Comparison of ENCODE assay signal across 8 cellular contexts in genomic region chr5:91189480-91190332, GRCh38.
DNase-seq lines count a peak whose midpoint lies in the region; ATAC-seq and TF ChIP-seq lines count a peak whose summit lies in the region.

No MANE protein-coding gene starts in this region.

- POLR2A ChIA-PET in PC-3 (lab: Charles Lee; ENCODE audit: unreplicated experiment), result no interaction called here

- H3K4me2 ChIP-seq in PC-3 (ENCODE audit: low read length), result 0 out of 2 replicates have a peak overlapping the region, but pooled peaks have one; percentile 8

- H3K79me2 ChIP-seq in PC-3 (ENCODE audit: low read length), result no peaks in the 10 kb centered on the region

- H3K4me1 Mint-ChIP-seq in endothelial cell (ENCODE audit: unreplicated experiment), result peaks cover 5% of the 10 kb centered on the region

- H3K27me3 ChIP-seq in PC-3 (ENCODE audit: low read length), result no peaks in the 10 kb centered on the region

- no peaks in the 10 kb centered on the region for H3K9me3 ChIP-seq in PC-3 (ENCODE audit: low read length)

- H3K36me3 ChIP-seq in PC-3 (ENCODE audit: low read depth, low read length), result no peaks in the 10 kb centered on the region

- no peak overlapping the region for H3K27ac Mint-ChIP-seq in endothelial cell (ENCODE audit: unreplicated experiment)

- H3K4me3 ChIP-seq in PC-3 (ENCODE audit: low read length) (no peak overlapping the region), skeletal muscle cell (ENCODE audit: low read depth, low read length) (no peak overlapping the region)

- no peaks in the 10 kb centered on the region for H4K20me1 ChIP-seq in PC-3 (ENCODE audit: low read length)

- peak; percentile 92 for ATAC-seq in GM18867 (IDR thresholded peaks at IDR 0.05; ENCODE audit: unreplicated experiment)
- no peak for ATAC-seq in PC-3
- ATAC-seq in Right ventricle myocardium superior (ENCODE audit: poor library complexity), result peak; percentile 71

- H2AFZ ChIP-seq in PC-3 (ENCODE audit: low read length), result no peak overlapping the region

- no peaks in the 10 kb centered on the region for H3K9me2 ChIP-seq in PC-3 (replicated peaks; ENCODE audit: low read length)

- H3K4me1 ChIP-seq in PC-3 (ENCODE audit: insufficient read depth, low read length), result peaks cover 14% of the 10 kb centered on the region; the same call in 1 of the 2 replicates

- DNase-seq in PC-3 (peak; percentile 10), Right ventricle myocardium superior (peak; percentile 42), skeletal muscle cell (ENCODE audit: low read depth) (peak; percentile 87), endothelial cell (ENCODE audit: low spot score) (no peak), activated gamma-delta T cell treated with Interleukin-2 at 50 U/mL for 16 hours (no peak), NCI-H510A (lab: John Stamatoyannopoulos, UW) (no peak), SKM-1 (lab: John Stamatoyannopoulos, UW; ENCODE audit: unreplicated experiment) (no peak)

- no peak overlapping the region for H3K4me3 Mint-ChIP-seq in endothelial cell (ENCODE audit: unreplicated experiment)

- H3K27ac ChIP-seq in PC-3 (ENCODE audit: low read length), result no peak overlapping the region

- H3F3A ChIP-seq in PC-3 (ENCODE audit: low read length, unreplicated experiment), result no peaks in the 10 kb centered on the region

- intact Hi-C loops in PC-3 (cut with micrococcal nuclease) (no loop called here), Right ventricle myocardium superior (cut with DNase I) (no loop called here)

- CTCF ChIA-PET in PC-3 (lab: Charles Lee), result no interaction called here

- H3K9me3 Mint-ChIP-seq in endothelial cell (ENCODE audit: unreplicated experiment), result no peaks in the 10 kb centered on the region

- TF ChIP-seq CTCF in PC-3 (conservative IDR thresholded peaks at IDR 0.05; ENCODE audit: low read depth, low read length), result no peak
- TF ChIP-seq CTCF in endothelial cell (IDR thresholded peaks at IDR 0.05; ENCODE audit: unreplicated experiment), result no peak

- no peaks in the 10 kb centered on the region for H3K36me3 Mint-ChIP-seq in endothelial cell (ENCODE audit: low read depth, unreplicated experiment)

- H3K27me3 Mint-ChIP-seq in endothelial cell (ENCODE audit: unreplicated experiment), result no peaks in the 10 kb centered on the region

- H3K9ac ChIP-seq in PC-3 (ENCODE audit: low read length), result no peak overlapping the region

- no TSS peak for BruUV-seq in PC-3 (replicated peaks; lab: Mats Ljungman, UMichigan)

Comparison
In these comparisons a context has a peak if more than half of its experiments do, and no peak if none do; other contexts are left out.
1. DNase-seq: peak in PC-3 (single experiment), Right ventricle myocardium superior (single experiment) and skeletal muscle cell (single experiment); none in endothelial cell (single experiment), activated gamma-delta T cell treated with Interleukin-2 at 50 U/mL for 16 hours (single experiment), NCI-H510A (single experiment) and SKM-1 (single experiment).